Comparison of ENCODE assay signal across 8 cellular contexts in the genomic region with DNA sequence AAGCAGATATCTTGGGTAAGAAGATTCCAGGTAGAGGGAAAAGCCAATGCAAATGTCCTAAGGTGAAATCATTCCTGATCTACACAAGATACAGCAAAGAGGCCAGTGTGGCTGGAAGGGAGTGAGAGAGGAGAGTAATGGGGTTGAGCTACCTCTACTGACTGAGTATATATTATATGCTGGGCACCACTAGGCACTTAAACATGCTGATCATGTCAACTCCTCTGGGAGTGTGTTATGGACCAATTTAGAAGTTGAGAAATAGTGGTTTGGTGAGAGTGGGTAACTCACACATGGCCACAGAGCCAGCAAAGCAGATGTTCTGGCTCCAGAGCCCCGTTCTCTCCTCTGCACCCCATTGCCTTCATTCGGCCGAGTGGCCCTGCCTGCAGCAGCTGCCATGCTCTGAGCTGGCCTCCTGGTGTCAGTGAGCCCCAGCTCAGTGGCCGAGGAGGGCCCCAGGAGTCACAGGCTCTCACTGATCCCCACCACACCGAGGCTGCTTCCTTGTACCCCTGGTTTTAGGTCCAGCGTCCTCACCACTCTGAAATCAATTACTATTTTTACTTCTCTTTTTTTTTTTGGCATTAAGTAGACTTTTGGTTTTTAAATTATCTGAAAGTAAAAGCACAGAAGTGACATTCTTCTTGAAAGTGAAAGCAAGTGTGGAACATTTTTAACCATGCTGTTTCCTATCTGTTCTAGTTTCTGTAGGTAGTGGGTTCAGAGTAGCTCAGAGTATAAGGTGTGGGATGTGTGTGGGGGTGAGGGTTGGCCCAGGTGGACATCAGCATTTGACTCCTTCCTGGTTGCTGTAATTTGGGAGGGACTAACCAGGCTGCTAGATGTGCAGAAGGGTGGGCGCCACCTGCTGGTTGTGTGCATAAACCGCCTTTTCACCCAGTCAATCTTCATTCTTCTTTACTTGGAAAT. TPM values are rescaled to one million over a fixed set of nuclear protein-coding genes. Genes with fewer than 3 reads are reported as not detected.
DNase-seq lines count a peak whose midpoint lies in the region; ATAC-seq and TF ChIP-seq lines count a peak whose summit lies in the region.

No MANE protein-coding gene starts in this region.

- peak overlapping the region; percentile 70 to 74 for H3K4me3 Mint-ChIP-seq in activated T-cell treated with anti-CD3 and anti-CD28 coated beads, Interleukin-2, amount 50 U/mL, for 72 hours

- H3K9me3 Mint-ChIP-seq in activated T-cell treated with anti-CD3 and anti-CD28 coated beads, Interleukin-2, amount 50 U/mL, for 72 hours: no peaks in the 10 kb centered on the region

- ATAC-seq in GM19035 (IDR thresholded peaks at IDR 0.05; ENCODE audit: unreplicated experiment) (peak; percentile 88), HG03196 (IDR thresholded peaks at IDR 0.05; ENCODE audit: unreplicated experiment) (peak; percentile 86), psoas muscle (peak in 3 of 4 donors; percentile 37 to 59 (median 50)), upper lobe of right lung (peak; percentile 90)
- peak; percentile 92 to 94 for ATAC-seq in activated T-cell treated with anti-CD3 and anti-CD28 coated beads, Interleukin-2, amount 50 U/mL, for 72 hours (replicated peaks in 1 of 2)

- H3K27ac Mint-ChIP-seq in activated T-cell treated with anti-CD3 and anti-CD28 coated beads, Interleukin-2, amount 50 U/mL, for 72 hours: peak overlapping the region; percentile 40

- peaks cover 33% of the 10 kb centered on the region for H3K4me1 Mint-ChIP-seq in activated T-cell treated with anti-CD3 and anti-CD28 coated beads, Interleukin-2, amount 50 U/mL, for 72 hours (ENCODE audit: low read depth)

- no TSS peak for BruUV-seq in PC-9 (replicated peaks; lab: Mats Ljungman, UMichigan)

- no peaks in the 10 kb centered on the region for H3K79me2 ChIP-seq in PC-9 (ENCODE audit: low read depth)

- POLR2A ChIA-PET in PC-9 (lab: Charles Lee; ENCODE audit: unreplicated experiment): no interaction called here

- DNase-seq in COLO829 (ENCODE audit: low spot score): peak; percentile 71
- peak; percentile 39 for DNase-seq in PC-9
- peak; percentile 79 to 80 for DNase-seq in activated T-cell treated with anti-CD3 and anti-CD28 coated beads, Interleukin-2, amount 50 U/mL, for 72 hours
- DNase-seq in foreskin melanocyte: peak; percentile 63
- DNase-seq in psoas muscle: peak; percentile 70 to 78
- peak; percentile 86 for DNase-seq in upper lobe of right lung

- WGBS in psoas muscle, 3 donors: 16 to 25% (median 23%) methylated on average over 8 of the region's 8 CpGs

- peak overlapping the region; percentile 48 for H3K4me2 ChIP-seq in PC-9

- H3K4me3 ChIP-seq in PC-9: no peak overlapping the region
- H3K4me3 ChIP-seq in psoas muscle: peak overlapping the region; percentile 2
- peak overlapping the region; percentile 17 for H3K4me3 ChIP-seq in upper lobe of right lung

- intact Hi-C loops in PC-9 (cut with micrococcal nuclease; ENCODE audit: unreplicated experiment): loop anchor here (5.0 kb wide), 2 partner anchors 318 to 408 kb away; no protein-coding TSS in a partner anchor
- intact Hi-C loops in psoas muscle (cut with DNase I): loop anchor here (5.0 kb wide), 3 partner anchors 268 to 408 kb away; no protein-coding TSS in a partner anchor
- intact Hi-C loops in upper lobe of right lung (cut with DNase I): loop anchor here (10.0 kb wide), 2 partner anchors 275 to 405 kb away; no protein-coding TSS in a partner anchor

- no peaks in the 10 kb centered on the region for H3K9me2 ChIP-seq in PC-9 (ENCODE audit: insufficient read depth)

- CTCF ChIA-PET in PC-9 (lab: Charles Lee): interaction anchor here (0.7 to 2.0 kb wide), 2 partner anchors 109 to 271 kb away, joined by 3 to 10 read pairs; no protein-coding TSS in a partner anchor

- H3K9me3 ChIP-seq in PC-9 (ENCODE audit: insufficient read depth, low read depth) (no peaks in the 10 kb centered on the region), psoas muscle (no peaks in the 10 kb centered on the region), upper lobe of right lung (no peaks in the 10 kb centered on the region)

- no peaks in the 10 kb centered on the region for H3K36me3 ChIP-seq in PC-9 (ENCODE audit: low read depth)
- H3K36me3 ChIP-seq in psoas muscle (ENCODE audit: insufficient read depth in 1 of 2, low read depth in 1 of 2): no peaks in the 10 kb centered on the region
- no peaks in the 10 kb centered on the region for H3K36me3 ChIP-seq in upper lobe of right lung

- peak overlapping the region; percentile 63; the same call in 1 of the 2 replicates for H2AFZ ChIP-seq in PC-9

- H3F3A ChIP-seq in PC-9 (ENCODE audit: insufficient read depth, low read depth): no peaks in the 10 kb centered on the region

- no peaks in the 10 kb centered on the region for H3K27me3 ChIP-seq in PC-9 (ENCODE audit: insufficient read depth, low read depth)
- H3K27me3 ChIP-seq in psoas muscle (ENCODE audit: insufficient read depth in 3 of 3, low read length in 2 of 3): no peaks in the 10 kb centered on the region
- no peaks in the 10 kb centered on the region for H3K27me3 ChIP-seq in upper lobe of right lung

- TF ChIP-seq CTCF in PC-9 (conservative IDR thresholded peaks at IDR 0.05) (peak; percentile 72), psoas muscle (IDR thresholded peaks at IDR 0.05) (peak; percentile 59), upper lobe of right lung (IDR thresholded peaks at IDR 0.05) (peak; percentile 83)

- H3K27me3 Mint-ChIP-seq in activated T-cell treated with anti-CD3 and anti-CD28 coated beads, Interleukin-2, amount 50 U/mL, for 72 hours (ENCODE audit: low read depth): peaks cover 5% of the 10 kb centered on the region

- H3K4me1 ChIP-seq in PC-9 (replicated peaks; ENCODE audit: insufficient read depth) (no peaks in the 10 kb centered on the region), psoas muscle (no peaks in the 10 kb centered on the region), upper lobe of right lung (peaks cover 9% of the 10 kb centered on the region)

- H3K27ac ChIP-seq in PC-9 (no peak overlapping the region), psoas muscle (no peak overlapping the region), upper lobe of right lung (peak overlapping the region; percentile 42)

- no peaks in the 10 kb centered on the region for H3K36me3 Mint-ChIP-seq in activated T-cell treated with anti-CD3 and anti-CD28 coated beads, Interleukin-2, amount 50 U/mL, for 72 hours (ENCODE audit: insufficient read depth in 2 of 2)

- H4K20me1 ChIP-seq in PC-9 (ENCODE audit: insufficient read depth): no peaks in the 10 kb centered on the region; the same call in 1 of the 2 replicates

RNA-seq across cellular contexts. Expression of a gene that starts 45.8 kb away (rescaled TPM):
- not detected in 2 replicates for total RNA-seq in PC-9 (2021)
- not detected for total RNA-seq in activated T-cell treated with anti-CD3 and anti-CD28 coated beads, Interleukin-2, amount 50 U/mL, for 72 hours
- total RNA-seq in psoas muscle: not detected
- under 1 TPM in 2 of 3 donors, not detected in 1; 0.28 to 0.30 TPM for polyA plus RNA-seq in psoas muscle
- not detected for total RNA-seq in upper lobe of right lung

RNA-seq across cellular contexts. Expression of a gene that starts 50.7 kb away (rescaled TPM):
- not detected in 2 replicates for total RNA-seq in PC-9 (2021)
- total RNA-seq in activated T-cell treated with anti-CD3 and anti-CD28 coated beads, Interleukin-2, amount 50 U/mL, for 72 hours: not detected
- not detected for total RNA-seq in psoas muscle
- polyA plus RNA-seq in psoas muscle: not detected
- not detected for total RNA-seq in upper lobe of right lung

RNA-seq across cellular contexts. Expression of a gene that starts 54.4 kb away (rescaled TPM):
- total RNA-seq in PC-9 (2021) (not detected in 2 replicates), psoas muscle (not detected), upper lobe of right lung (not detected)
- total RNA-seq in activated T-cell treated with anti-CD3 and anti-CD28 coated beads, Interleukin-2, amount 50 U/mL, for 72 hours: not detected
- polyA plus RNA-seq in psoas muscle: not detected
